8 cellular contexts compared by ENCODE assay signal in the genomic region with DNA sequence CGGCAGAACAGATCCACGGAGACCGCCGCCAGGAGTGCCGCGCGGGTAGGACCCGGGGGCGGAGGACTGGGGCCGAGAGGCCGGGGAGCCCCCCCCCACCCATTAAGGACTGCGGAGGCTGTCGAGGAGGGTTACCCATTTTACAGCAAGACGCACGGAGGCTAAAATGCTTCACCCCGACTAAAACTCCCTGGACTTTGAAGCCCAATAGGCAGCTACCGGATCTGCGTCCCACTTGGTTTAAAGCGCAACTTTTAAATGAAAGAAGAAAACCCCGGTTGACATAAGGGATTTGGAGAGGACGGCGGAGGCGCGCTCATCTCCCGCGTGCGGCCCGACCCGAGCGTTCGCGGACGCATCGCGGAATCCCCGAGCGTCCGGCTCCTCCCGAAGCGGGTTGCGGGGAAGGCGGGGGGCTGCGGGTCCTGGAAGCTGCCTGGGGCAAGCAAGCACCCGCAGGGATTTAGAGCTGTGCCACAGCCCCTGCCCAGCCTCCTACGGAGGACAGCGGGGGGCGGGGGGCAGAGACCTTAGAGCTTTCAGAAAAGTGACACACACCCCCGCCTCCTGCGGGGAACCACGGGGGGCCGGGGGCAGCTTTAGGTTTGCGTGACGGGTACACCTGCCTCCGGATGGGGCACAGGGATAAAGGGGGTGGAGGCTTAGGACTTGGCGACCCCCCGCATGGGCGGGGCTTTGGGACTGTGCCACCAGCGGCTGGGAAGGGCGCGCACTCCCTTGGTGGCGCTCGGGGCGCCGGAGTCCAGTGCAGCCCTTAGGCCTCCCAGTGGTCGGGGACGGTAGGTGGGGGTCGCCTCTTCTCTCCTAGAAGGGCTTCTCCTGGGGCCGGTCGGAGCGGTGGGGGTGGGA. TPM values are rescaled to one million over a fixed set of nuclear protein-coding genes. Genes with fewer than 3 reads are reported as not detected.
DNase-seq lines count a peak whose midpoint lies in the region; ATAC-seq and TF ChIP-seq lines count a peak whose summit lies in the region.

No MANE protein-coding gene starts in this region.

- DNase-seq in activated naive CD4-positive, alpha-beta T cell (lab: John Stamatoyannopoulos, UW), result no peak
- DNase-seq in astrocyte of the cerebellum (ENCODE audit: low read depth) (no peak), islet precursor cell (peak; percentile 74), type B pancreatic cell (ENCODE audit: extremely low spot score, unreplicated experiment) (no peak), cerebellar nuclear complex (lab: John Stamatoyannopoulos, UW) (no peak)
- DNase-seq in activated naive CD8-positive, alpha-beta T cell treated with anti-CD3 and anti-CD28 coated beads for 36 hours, result no peak

- peaks cover 19% of the 10 kb centered on the region for H3K27me3 Mint-ChIP-seq in activated naive CD4-positive, alpha-beta T cell treated with anti-CD3 and anti-CD28 coated beads, Interleukin-2, amount 50 U/mL, for 24 hours
- H3K27me3 Mint-ChIP-seq in type B pancreatic cell, result peaks cover 18% of the 10 kb centered on the region
- peaks cover 61% of the 10 kb centered on the region for H3K27me3 Mint-ChIP-seq in activated naive CD8-positive, alpha-beta T cell treated with anti-CD3 and anti-CD28 coated beads for 36 hours

- H3K4me3 ChIP-seq in astrocyte of the cerebellum (ENCODE audit: low read depth, low read length), result peak overlapping the region; percentile 46

- H3K4me1 Mint-ChIP-seq in activated naive CD4-positive, alpha-beta T cell treated with anti-CD3 and anti-CD28 coated beads, Interleukin-2, amount 50 U/mL, for 24 hours, result peaks cover 11% of the 10 kb centered on the region
- peaks cover 5% of the 10 kb centered on the region for H3K4me1 Mint-ChIP-seq in type B pancreatic cell (ENCODE audit: unreplicated experiment)
- peaks cover 10% of the 10 kb centered on the region for H3K4me1 Mint-ChIP-seq in activated naive CD8-positive, alpha-beta T cell treated with anti-CD3 and anti-CD28 coated beads for 36 hours

- H3K4me3 Mint-ChIP-seq in activated naive CD4-positive, alpha-beta T cell treated with anti-CD3 and anti-CD28 coated beads, Interleukin-2, amount 50 U/mL, for 24 hours, result peak overlapping the region; percentile 59
- H3K4me3 Mint-ChIP-seq in type B pancreatic cell, result peak overlapping the region; percentile 89
- H3K4me3 Mint-ChIP-seq in activated naive CD8-positive, alpha-beta T cell treated with anti-CD3 and anti-CD28 coated beads for 36 hours, result no peak overlapping the region

- peak overlapping the region; percentile 30 for H3K27ac Mint-ChIP-seq in activated naive CD4-positive, alpha-beta T cell treated with anti-CD3 and anti-CD28 coated beads, Interleukin-2, amount 50 U/mL, for 24 hours
- H3K27ac Mint-ChIP-seq in type B pancreatic cell, result peak overlapping the region; percentile 89
- no peak overlapping the region for H3K27ac Mint-ChIP-seq in activated naive CD8-positive, alpha-beta T cell treated with anti-CD3 and anti-CD28 coated beads for 36 hours

- no peak for TF ChIP-seq CTCF in astrocyte of the cerebellum (IDR thresholded peaks at IDR 0.05; ENCODE audit: low read depth, low read length, missing control alignments)
- peak; percentile 69 for TF ChIP-seq CTCF in type B pancreatic cell (conservative IDR thresholded peaks at IDR 0.05)

- ATAC-seq in GM21528 (IDR thresholded peaks at IDR 0.05; ENCODE audit: low FRiP score, unreplicated experiment), result no peak

- H3K36me3 Mint-ChIP-seq in activated naive CD4-positive, alpha-beta T cell treated with anti-CD3 and anti-CD28 coated beads, Interleukin-2, amount 50 U/mL, for 24 hours, result no peaks in the 10 kb centered on the region
- H3K36me3 Mint-ChIP-seq in type B pancreatic cell, result no peaks in the 10 kb centered on the region
- no peaks in the 10 kb centered on the region for H3K36me3 Mint-ChIP-seq in activated naive CD8-positive, alpha-beta T cell treated with anti-CD3 and anti-CD28 coated beads for 36 hours

- no peaks in the 10 kb centered on the region for H3K9me3 Mint-ChIP-seq in activated naive CD4-positive, alpha-beta T cell treated with anti-CD3 and anti-CD28 coated beads, Interleukin-2, amount 50 U/mL, for 24 hours
- H3K9me3 Mint-ChIP-seq in type B pancreatic cell, result no peaks in the 10 kb centered on the region
- H3K9me3 Mint-ChIP-seq in activated naive CD8-positive, alpha-beta T cell treated with anti-CD3 and anti-CD28 coated beads for 36 hours, result no peaks in the 10 kb centered on the region

- in situ Hi-C loops in astrocyte of the cerebellum (cut with HindIII; ENCODE audit: low sequenced_read_pairs), result no loop called here

RNA-seq across cellular contexts. Expression of a gene that starts 0.8 kb away (rescaled TPM):
- 27.8 and 67.1 TPM in 2 replicates for total RNA-seq in type B pancreatic cell (ENCODE audit: low replicate concordance)
- total RNA-seq in activated naive CD8-positive, alpha-beta T cell treated with anti-CD3 and anti-CD28 coated beads for 36 hours, result under 1 TPM; 0.04 to 0.14 TPM

Comparison
In these comparisons a context has a peak if more than half of its experiments do, and no peak if none do; other contexts are left out.
1. RNA of a gene that starts 0.8 kb away (total RNA-seq): 27.8 to 67.1 TPM in type B pancreatic cell; 0.04 to 0.14 TPM in activated naive CD8-positive, alpha-beta T cell treated with anti-CD3 and anti-CD28 coated beads for 36 hours; every median in the first group is over 10 times any median in the second.